Comparison of ENCODE assay signal across 18 cellular contexts in genomic region chr10:28296023-28296422, GRCh38. TPM values are rescaled to one million over a fixed set of nuclear protein-coding genes. Genes with fewer than 3 reads are reported as not detected.
A peak's percentile ranks its signal among the peaks of the same experiment; 100 is the strongest.
DNase-seq lines count a peak whose midpoint lies in the region; ATAC-seq, FAIRE-seq and TF ChIP-seq lines count a peak whose summit lies in the region.
"Had no signal": no experiment of that assay in that cellular context is flagged by ENCODE, and none has a peak within 500 bp of the region (broad histone marks: within the 10 kb centered on the region; RNA-seq: fewer than 3 reads in every experiment).

No MANE protein-coding gene starts in this region.

- POLR2A ChIA-PET in HepG2 (lab: Yijun Ruan, JAX) = no interaction called here

- FAIRE-seq in HepG2 (lab: Jason Lieb, UNC) = no peak

- H3K27ac ChIP-seq in HepG2 (ENCODE audit: extremely low read length, insufficient read depth, low read length) = peak overlapping the region; percentile 9
- no peak overlapping the region for H3K27ac ChIP-seq in right lobe of liver
- H3K27ac ChIP-seq in esophagus squamous epithelium = peak overlapping the region; percentile 33 to 72 (median 64)
- no peak overlapping the region for H3K27ac ChIP-seq in osteoblast (ENCODE audit: low read depth, low read length)
- peak overlapping the region; percentile 96 to 98 for H3K27ac ChIP-seq in aorta (ENCODE audit: low read depth in 1 of 2, low read length in 2 of 2)
- H3K27ac ChIP-seq: spleen had no signal

- TF ChIP-seq POLR2A in HepG2 (IDR thresholded peaks at IDR 0.05; ENCODE audit: insufficient read depth in 1 of 2, low read depth in 2 of 2, low read length in 2 of 2) (no peak), right lobe of liver (IDR thresholded peaks at IDR 0.05) (no peak), esophagus squamous epithelium (IDR thresholded peaks at IDR 0.05) (no peak)

- no peaks in the 10 kb centered on the region for H4K20me1 ChIP-seq in HepG2 (ENCODE audit: insufficient read depth, low read length)
- no peaks in the 10 kb centered on the region for H4K20me1 ChIP-seq in osteoblast (ENCODE audit: insufficient read depth, low read length)

- DNase-seq in HepG2 (ENCODE audit: low spot score) (no peak), right lobe of liver (no peak), esophagus squamous epithelium (lab: John Stamatoyannopoulos, UW) (no peak), osteoblast (ENCODE audit: insufficient read length, low spot score, missing footprints) (no peak), aorta (no peak), EL (no peak), SIG-M5 treated with dmso at 0.1 percent for 504 hours (lab: John Stamatoyannopoulos, UW; ENCODE audit: unreplicated experiment) (no peak)
- DNase-seq in activated CD4-positive, CD25-positive, alpha-beta regulatory T cell (lab: John Stamatoyannopoulos, UW) = no peak
- DNase-seq: activated CD4-positive, alpha-beta T cell treated with anti-CD3 and anti-CD28 coated beads, Interleukin-2, amount 50 U/mL, for 4 hours; DMS53; NCI-H1105 treated with DMSO at 0.1 percent for 48 hours; NCI-H2107; NCI-H526; SHP77; spleen; stimulated activated CD8-positive, alpha-beta memory T cell treated with anti-CD3 and anti-CD28 coated beads, Interleukin-4, amount 100 ng/mL, for 48 hours; T-helper 1 cell had no signal

- H3K79me2 ChIP-seq in HepG2 (ENCODE audit: insufficient read depth, low read length) = peaks cover 32% of the 10 kb centered on the region
- no peaks in the 10 kb centered on the region for H3K79me2 ChIP-seq in osteoblast (ENCODE audit: insufficient read depth, low read length)

- ATAC-seq in HepG2 (0 out of 3 replicates have a peak, but pooled peaks have one; percentile 40), right lobe of liver (no peak), aorta (ENCODE audit: low FRiP score) (peak; percentile 27)

- no peak overlapping the region for H3K9ac ChIP-seq in HepG2 (ENCODE audit: insufficient read depth, low read depth, low read length)

- CTCF ChIA-PET in HepG2 (lab: Yijun Ruan, JAX; ENCODE audit: low intra/inter-chr PET ratio, low total read pairs) = no interaction called here

- H2AFZ ChIP-seq in HepG2 (ENCODE audit: low read length) (no peak overlapping the region), osteoblast (ENCODE audit: low read length) (peak overlapping the region; percentile 18)

- H3K4me3 ChIP-seq in HepG2 (replicated peaks in 1 of 3; ENCODE audit: insufficient read depth in 1 of 3, low read depth in 2 of 3, low read length in 3 of 3) (no peak overlapping the region), right lobe of liver (no peak overlapping the region), esophagus squamous epithelium (no peak overlapping the region), osteoblast (ENCODE audit: insufficient read depth, low read length) (no peak overlapping the region), aorta (ENCODE audit: low read length in 2 of 2) (no peak overlapping the region)
- H3K4me3 ChIP-seq: HAP-1, spleen had no signal

- 79% methylated on average over 1 of the region's 1 CpG for WGBS in HepG2 (ENCODE audit: low lambda C conversion rate)
- WGBS in right lobe of liver (ENCODE audit: insufficient coverage, low coverage, low lambda C conversion rate, missing lambda C conversion rate) = 85% methylated on average over 1 of the region's 1 CpG
- WGBS in esophagus squamous epithelium, 2 donors = 62 to 69% methylated on average over 1 of the region's 1 CpG
- 0 to 7% methylated on average over 1 of the region's 1 CpG for WGBS in aorta, 2 donors

- intact Hi-C loops in HepG2 (cut with micrococcal nuclease; ENCODE audit: unreplicated experiment) = no loop called here
- intact Hi-C loops in right lobe of liver (cut with DNase I) = no loop called here
- intact Hi-C loops in esophagus squamous epithelium (cut with DNase I) = no loop called here
- intact Hi-C loops in aorta (cut with DNase I) = loop anchor here in 1 of 2 donors (10.0 kb wide), 1 partner anchor 571 kb away; no protein-coding TSS in a partner anchor

- H3K9me3 ChIP-seq in HepG2 (ENCODE audit: low read length) = no peaks in the 10 kb centered on the region
- no peaks in the 10 kb centered on the region for H3K9me3 ChIP-seq in right lobe of liver
- no peaks in the 10 kb centered on the region for H3K9me3 ChIP-seq in esophagus squamous epithelium
- H3K9me3 ChIP-seq in osteoblast (ENCODE audit: low read depth, low read length) = no peaks in the 10 kb centered on the region
- H3K9me3 ChIP-seq in aorta (ENCODE audit: control insufficient read depth, low read length) = no peaks in the 10 kb centered on the region
- H3K9me3 ChIP-seq: HAP-1, spleen had no signal

- H3K4me2 ChIP-seq in HepG2 (ENCODE audit: low read depth, low read length) (peak overlapping the region; percentile 14; the same call in 1 of the 2 replicates), osteoblast (ENCODE audit: insufficient read depth, low read length) (no peak overlapping the region)

- TF ChIP-seq CTCF in HepG2 (CRISPR knock-in tag; IDR thresholded peaks at IDR 0.05) (no peak), right lobe of liver (IDR thresholded peaks at IDR 0.05) (no peak), esophagus squamous epithelium (IDR thresholded peaks at IDR 0.05) (no peak), osteoblast (IDR thresholded peaks at IDR 0.05; ENCODE audit: extremely low read depth, low read depth, low read length) (no peak)

- TF ChIP-seq EP300 in HepG2 (IDR thresholded peaks at IDR 0.05; ENCODE audit: low read depth in 2 of 2, low read length in 2 of 2) (no peak), HepG2 (CRISPR knock-in tag; IDR thresholded peaks at IDR 0.05; ENCODE audit: borderline replicate concordance) (no peak)

- H3K4me1 ChIP-seq in HepG2 (ENCODE audit: insufficient read depth, low read length) (peaks cover 40% of the 10 kb centered on the region), right lobe of liver (no peaks in the 10 kb centered on the region), esophagus squamous epithelium (peaks cover 0 to 78% (median 23%) of the 10 kb centered on the region in 3 donors), osteoblast (ENCODE audit: insufficient read depth, low read length) (peaks cover 27% of the 10 kb centered on the region), aorta (ENCODE audit: control insufficient read depth in 1 of 2, insufficient read depth in 2 of 2, low read length in 2 of 2) (peaks cover 0 to 12% of the 10 kb centered on the region in 2 donors)

- in situ Hi-C loops in HepG2 (cut with HindIII; ENCODE audit: extremely low pct_ligation_motif_present, low pct_unique_long_range_greater_than_20kb) = no loop called here

- TF ChIP-seq RAD21 in HepG2 (CRISPR knock-in tag; IDR thresholded peaks at IDR 0.05) = no peak

- BruUV-seq in HepG2 (replicated peaks; lab: Mats Ljungman, UMichigan) = no TSS peak

- H3K36me3 ChIP-seq in HepG2 (replicated peaks in 1 of 2; ENCODE audit: control insufficient read depth in 1 of 2, insufficient read depth in 2 of 2, low read length in 2 of 2) = no peaks in the 10 kb centered on the region
- no peaks in the 10 kb centered on the region for H3K36me3 ChIP-seq in right lobe of liver
- H3K36me3 ChIP-seq in esophagus squamous epithelium = no peaks in the 10 kb centered on the region
- no peaks in the 10 kb centered on the region for H3K36me3 ChIP-seq in osteoblast (ENCODE audit: insufficient read depth, low read length)
- H3K36me3 ChIP-seq in aorta (ENCODE audit: control insufficient read depth in 1 of 2, insufficient read depth in 2 of 2, low read length in 1 of 2) = no peaks in the 10 kb centered on the region
- H3K36me3 ChIP-seq: HAP-1, spleen had no signal

- H3K27me3 ChIP-seq in HepG2 (ENCODE audit: control insufficient read depth in 1 of 2, insufficient read depth in 2 of 2, low read length in 2 of 2) = no peaks in the 10 kb centered on the region
- no peaks in the 10 kb centered on the region for H3K27me3 ChIP-seq in right lobe of liver
- H3K27me3 ChIP-seq in esophagus squamous epithelium = no peaks in the 10 kb centered on the region
- peaks cover 4% of the 10 kb centered on the region for H3K27me3 ChIP-seq in osteoblast (ENCODE audit: insufficient read depth, low read length)
- no peaks in the 10 kb centered on the region for H3K27me3 ChIP-seq in aorta (ENCODE audit: control insufficient read depth in 1 of 2, insufficient read depth in 2 of 2, low read length in 1 of 2)
- H3K27me3 ChIP-seq: spleen had no signal

TF ChIP-seq in HepG2, 621 proteins besides CTCF, POLR2A, EP300 and RAD21:
- no peak for TF ChIP-seq PHB2 (IDR thresholded peaks at IDR 0.05; ENCODE audit: partially characterized antibody)
- no peak for TF ChIP-seq ARNT2 (CRISPR knock-in tag; IDR thresholded peaks at IDR 0.05; ENCODE audit: low read depth)
- no peak for TF ChIP-seq GPN1 (CRISPR knock-in tag; IDR thresholded peaks at IDR 0.05; ENCODE audit: borderline replicate concordance)
- no peak for TF ChIP-seq MXI1 (IDR thresholded peaks at IDR 0.05; ENCODE audit: borderline replicate concordance, low read depth, low read length)
- TF ChIP-seq CREB1 (IDR thresholded peaks at IDR 0.05) = no peak
- TF ChIP-seq CREB1 (CRISPR knock-in tag; IDR thresholded peaks at IDR 0.05) = no peak

RNA-seq across cellular contexts. Expression of gene MPP7, which starts 6.8 kb away (rescaled TPM):
- total RNA-seq in HepG2 (2016; rRNA removed; fragmentation: Illumina TruSeq; extraction: Trizol) (16.4 and 23.8 TPM in 2 replicates), right lobe of liver (1 to 10 TPM; 1.9 to 4.2 (median 2.2) TPM), esophagus squamous epithelium (10 to 100 TPM; 34.3 to 43.3 (median 37.0) TPM), osteoblast (1.5 and 2.2 TPM in 2 replicates), aorta (10 to 100 TPM; 38.0 to 95.3 TPM)
- total RNA-seq in HepG2 (2016; cell fraction: cytosol; rRNA removed; fragmentation: Illumina TruSeq; extraction: Trizol; ENCODE audit: low read depth) = 4.7 and 4.9 TPM in 2 replicates
- 15.7 and 24.1 TPM in 2 replicates for total RNA-seq in HepG2 (2016; cell fraction: insoluble cytoplasmic fraction; rRNA removed; fragmentation: Illumina TruSeq; extraction: Trizol)
- 13.2 and 13.5 TPM in 2 replicates for total RNA-seq in HepG2 (2016; cell fraction: membrane; rRNA removed; fragmentation: Illumina TruSeq; extraction: Trizol)
- 13.9 and 16.9 TPM in 2 replicates for total RNA-seq in HepG2 (2016; cell fraction: nucleus; rRNA removed; fragmentation: Illumina TruSeq; extraction: Trizol)
- polyA plus RNA-seq in HepG2 (2011; rRNA removed) (6.8 and 7.0 TPM in 2 replicates), aorta (10 to 100 TPM; 11.0 to 16.9 TPM)
- polyA plus RNA-seq in HepG2 (2011; cell fraction: cytosol; rRNA removed) = 4.1 and 4.3 TPM in 2 replicates
- polyA plus RNA-seq in HepG2 (2011; cell fraction: nucleus; rRNA removed) = 3.2 and 3.9 TPM in 2 replicates
- 4.3 and 5.3 TPM in 2 replicates for polyA plus RNA-seq in HepG2 (2012)
- 1.6 and 1.8 TPM in 2 replicates for polyA plus RNA-seq in HepG2 (2016; cell fraction: cytosol; fragmentation: Illumina TruSeq; extraction: Trizol; ENCODE audit: low read depth)
- polyA plus RNA-seq in HepG2 (2016; cell fraction: insoluble cytoplasmic fraction; fragmentation: Illumina TruSeq; extraction: Trizol; ENCODE audit: low read depth) = 14.2 and 15.0 TPM in 2 replicates
- polyA plus RNA-seq in HepG2 (2016; cell fraction: membrane; fragmentation: Illumina TruSeq; extraction: Trizol; ENCODE audit: low read depth) = 4.8 and 5.4 TPM in 2 replicates
- polyA plus RNA-seq in HepG2 (2016; cell fraction: nucleus; fragmentation: Illumina TruSeq; extraction: Trizol; ENCODE audit: insufficient read depth, low read depth) = 8.0 and 8.2 TPM in 2 replicates
- 10.8 and 31.2 TPM in 2 replicates for polyA minus RNA-seq in HepG2 (2011; rRNA and poly(A)+ RNA removed; ENCODE audit: low replicate concordance)
- 12.3 and 12.6 TPM in 2 replicates for polyA minus RNA-seq in HepG2 (2011; cell fraction: cytosol; rRNA and poly(A)+ RNA removed)
- 17.6 and 21.8 TPM in 2 replicates for polyA minus RNA-seq in HepG2 (2011; cell fraction: nucleus; rRNA and poly(A)+ RNA removed)

Comparison
In these comparisons a context has a peak if more than half of its experiments do, and no peak if none do; other contexts are left out.
1. ATAC-seq: peak in HepG2 (single experiment) and aorta (single experiment); none in right lobe of liver (0 of 4).
2. H3K27ac ChIP-seq: peak in HepG2 (single experiment), esophagus squamous epithelium (4 of 4) and aorta (2 of 2); none in right lobe of liver (0 of 3) and osteoblast (single experiment).